In genomic region chr5:32597046-32597629, GRCh38 we compare ENCODE assay signal across 17 cellular contexts. TPM values are rescaled to one million over a fixed set of nuclear protein-coding genes. Genes with fewer than 3 reads are reported as not detected.
A peak's percentile ranks its signal among the peaks of the same experiment; 100 is the strongest.
DNase-seq lines count a peak whose midpoint lies in the region; ATAC-seq and TF ChIP-seq lines count a peak whose summit lies in the region.
"Had no signal": no experiment of that assay in that cellular context is flagged by ENCODE, and none has a peak within 500 bp of the region (broad histone marks: within the 10 kb centered on the region; RNA-seq: fewer than 3 reads in every experiment).

No MANE protein-coding gene starts in this region.

- H3K36me3 Mint-ChIP-seq in CD14-positive monocyte, result peaks cover 82 to 92% of the 10 kb centered on the region in 2 donors
- peaks cover 94% of the 10 kb centered on the region for H3K36me3 Mint-ChIP-seq in CD8-positive, alpha-beta T cell
- peaks cover 97% of the 10 kb centered on the region for H3K36me3 Mint-ChIP-seq in effector memory CD8-positive, alpha-beta T cell (ENCODE audit: insufficient read depth)

- no peak overlapping the region for H2BK15ac ChIP-seq in mesendoderm (replicated peaks; ENCODE audit: low read depth)

- H3K4me1 ChIP-seq in CD8-positive, alpha-beta T cell (ENCODE audit: insufficient read depth, low read length), result peaks cover 42% of the 10 kb centered on the region
- no peaks in the 10 kb centered on the region for H3K4me1 ChIP-seq in mesendoderm (ENCODE audit: control insufficient read depth, low read depth, low read length)

- no peak overlapping the region for H3K18ac ChIP-seq in mesendoderm (ENCODE audit: low read length)

- H3K36me3 ChIP-seq in CD8-positive, alpha-beta T cell (ENCODE audit: insufficient read depth, low read length), result peaks cover 53% of the 10 kb centered on the region
- H3K36me3 ChIP-seq in mesendoderm (ENCODE audit: control insufficient read depth, insufficient read depth, low read length), result peaks cover 3% of the 10 kb centered on the region
- H3K36me3 ChIP-seq: uterus had no signal

- H4K5ac ChIP-seq in mesendoderm (ENCODE audit: low read length), result no peak overlapping the region

- no peak overlapping the region for H3K9ac ChIP-seq in mesendoderm (ENCODE audit: low read length)

- H2BK5ac ChIP-seq in mesendoderm (ENCODE audit: low read length), result no peak overlapping the region

- H3K4me3 ChIP-seq in CD8-positive, alpha-beta T cell (ENCODE audit: low read depth, low read length), result no peak overlapping the region
- no peak overlapping the region for H3K4me3 ChIP-seq in mesendoderm (ENCODE audit: low read length)
- H3K4me3 ChIP-seq: right lobe of liver, uterus had no signal

- POLR2A ChIA-PET in CD8-positive, alpha-beta T cell (lab: Charles Lee), result no interaction called here

- H3K4me1 Mint-ChIP-seq in CD14-positive monocyte, result peaks cover 45% of the 10 kb centered on the region
- H3K4me1 Mint-ChIP-seq in CD8-positive, alpha-beta T cell (ENCODE audit: low read depth), result peaks cover 74% of the 10 kb centered on the region
- peaks cover 39 to 61% of the 10 kb centered on the region in 2 donors for H3K4me1 Mint-ChIP-seq in effector memory CD8-positive, alpha-beta T cell (ENCODE audit: low read depth in 2 of 2)

- H3K56ac ChIP-seq in mesendoderm (ENCODE audit: low read length), result no peak overlapping the region

- CTCF ChIA-PET in CD8-positive, alpha-beta T cell (lab: Charles Lee), result interaction anchor here (1.3 kb wide), 1 partner anchor 107 kb away, joined by 5 read pairs; no protein-coding TSS in a partner anchor

- H3K27me3 Mint-ChIP-seq in CD14-positive monocyte (ENCODE audit: low read depth in 3 of 3), result no peaks in the 10 kb centered on the region
- no peaks in the 10 kb centered on the region for H3K27me3 Mint-ChIP-seq in CD8-positive, alpha-beta T cell (ENCODE audit: low read depth)
- H3K27me3 Mint-ChIP-seq in effector memory CD8-positive, alpha-beta T cell, result no peaks in the 10 kb centered on the region

- H3K4me3 Mint-ChIP-seq in CD14-positive monocyte, result peak overlapping the region in 1 of 2 donors; percentile 40
- H3K4me3 Mint-ChIP-seq in CD8-positive, alpha-beta T cell, result no peak overlapping the region
- H3K4me3 Mint-ChIP-seq in effector memory CD8-positive, alpha-beta T cell, result peak overlapping the region in 1 of 2 donors; percentile 43

- no peak overlapping the region for H2AK5ac ChIP-seq in mesendoderm (ENCODE audit: low read length)

- peak overlapping the region; percentile 66 to 86 (median 77) for H3K27ac Mint-ChIP-seq in CD14-positive monocyte
- peak overlapping the region; percentile 52 for H3K27ac Mint-ChIP-seq in CD8-positive, alpha-beta T cell
- peak overlapping the region; percentile 7 to 42 for H3K27ac Mint-ChIP-seq in effector memory CD8-positive, alpha-beta T cell

- H3K23ac ChIP-seq in mesendoderm (ENCODE audit: low read length), result no peak overlapping the region

- H3K27ac ChIP-seq in CD8-positive, alpha-beta T cell (ENCODE audit: low read depth, low read length), result no peak overlapping the region
- no peak overlapping the region for H3K27ac ChIP-seq in mesendoderm (ENCODE audit: low read depth, low read length)
- H3K27ac ChIP-seq: right lobe of liver had no signal

- DNase-seq in CD14-positive monocyte (ENCODE audit: low spot score), result no peak
- no peak for DNase-seq in CD8-positive, alpha-beta T cell
- peak; percentile 88 for DNase-seq in SIG-M5 treated with dmso at 0.1 percent for 504 hours (lab: John Stamatoyannopoulos, UW; ENCODE audit: unreplicated experiment)
- no peak for DNase-seq in effector memory CD8-positive, alpha-beta T cell
- no peak for DNase-seq in stimulated activated naive CD8-positive, alpha-beta T cell treated with anti-CD3 and anti-CD28 coated beads, Interleukin-15, Interleukin-2, amounts not matched to agents 100 U/mL and 50 U/mL, for 24 hours
- DNase-seq in mesendoderm, result no peak
- DNase-seq: activated CD4-positive, alpha-beta T cell treated with anti-CD3 and anti-CD28 coated beads for 4 hours; central memory CD4-positive, alpha-beta T cell; DND-41; kidney; NCI-H1048; NCI-H226; PC-3; right lobe of liver; stimulated activated naive CD4-positive, alpha-beta T cell treated with Interleukin-2 at 50 U/mL for 16 hours; uterus had no signal

- no peaks in the 10 kb centered on the region for H3K27me3 ChIP-seq in CD8-positive, alpha-beta T cell (ENCODE audit: insufficient read depth, low read length)
- no peaks in the 10 kb centered on the region for H3K27me3 ChIP-seq in mesendoderm (ENCODE audit: insufficient read depth, low read length, poor library complexity)
- H3K27me3 ChIP-seq: right lobe of liver, uterus had no signal

- no peaks in the 10 kb centered on the region for H3K9me3 Mint-ChIP-seq in CD14-positive monocyte
- no peaks in the 10 kb centered on the region for H3K9me3 Mint-ChIP-seq in CD8-positive, alpha-beta T cell
- H3K9me3 Mint-ChIP-seq in effector memory CD8-positive, alpha-beta T cell, result no peaks in the 10 kb centered on the region

- H4K8ac ChIP-seq in mesendoderm (ENCODE audit: low read depth, low read length), result no peak overlapping the region

- H3K79me1 ChIP-seq in mesendoderm (ENCODE audit: low read length), result peaks cover 4% of the 10 kb centered on the region

- TF ChIP-seq CTCF in CD14-positive monocyte (IDR thresholded peaks at IDR 0.05), result no peak
- no peak for TF ChIP-seq CTCF in CD8-positive, alpha-beta T cell (IDR thresholded peaks at IDR 0.05)

- no peak overlapping the region for H2BK120ac ChIP-seq in mesendoderm (ENCODE audit: low read depth, low read length)

- H3K9me3 ChIP-seq in CD8-positive, alpha-beta T cell (ENCODE audit: low read length), result no peaks in the 10 kb centered on the region
- H3K9me3 ChIP-seq: right lobe of liver, uterus had no signal

- ATAC-seq in CD8-positive, alpha-beta T cell, result no peak
- ATAC-seq in effector memory CD8-positive, alpha-beta T cell (replicated peaks), result no peak
- no peak for ATAC-seq in GM19463 (IDR thresholded peaks at IDR 0.05; ENCODE audit: unreplicated experiment)
- ATAC-seq in stimulated activated naive CD8-positive, alpha-beta T cell treated with anti-CD3 and anti-CD28 coated beads, Interleukin-15, Interleukin-2, amounts not matched to agents 100 U/mL and 50 U/mL, for 24 hours, result no peak
- ATAC-seq: PC-3, right lobe of liver had no signal

- no peak overlapping the region for H3K4ac ChIP-seq in mesendoderm (ENCODE audit: low read depth, low read length)

- no peak overlapping the region for H3K4me2 ChIP-seq in mesendoderm (ENCODE audit: low read length)

- peaks cover 11% of the 10 kb centered on the region for H3K79me2 ChIP-seq in mesendoderm (ENCODE audit: control insufficient read depth, insufficient read depth, low read length)

- intact Hi-C loops in CD14-positive monocyte (cut with micrococcal nuclease), result loop anchor here (10.0 kb wide), 2 partner anchors 182 to 202 kb away; no protein-coding TSS in a partner anchor
- intact Hi-C loops in CD8-positive, alpha-beta T cell (cut with DNase I, micrococcal nuclease), result loop anchor here (5.0 kb wide), 2 partner anchors 195 to 845 kb away; partner anchors contain the start of gene TARS1 (in 1 of the 2)

- no CpG with 5 or more reads among the region's 2 CpGs for WGBS in mesendoderm (ENCODE audit: extremely low coverage, insufficient coverage, low lambda C conversion rate)

RNA-seq across cellular contexts. Expression of gene SUB1, which starts 11.8 kb away (rescaled TPM):
- polyA plus RNA-seq in CD14-positive monocyte, result 100 to 1,000 TPM; 399 to 454 TPM
- total RNA-seq in CD8-positive, alpha-beta T cell, result 100 to 1,000 TPM; 361 to 370 TPM
- 812 TPM for polyA plus RNA-seq in mesendoderm (2013, experiment 1 of 2)
- 835 TPM for polyA plus RNA-seq in mesendoderm (2013, experiment 2 of 2)

Comparison
In these comparisons a context has a peak if more than half of its experiments do, and no peak if none do; other contexts are left out.
1. H3K27ac Mint-ChIP-seq: peak in every context shown above with its lines; median percentile 77 in CD14-positive monocyte; 52 in CD8-positive, alpha-beta T cell; 24 in effector memory CD8-positive, alpha-beta T cell.